In the genomic region with DNA sequence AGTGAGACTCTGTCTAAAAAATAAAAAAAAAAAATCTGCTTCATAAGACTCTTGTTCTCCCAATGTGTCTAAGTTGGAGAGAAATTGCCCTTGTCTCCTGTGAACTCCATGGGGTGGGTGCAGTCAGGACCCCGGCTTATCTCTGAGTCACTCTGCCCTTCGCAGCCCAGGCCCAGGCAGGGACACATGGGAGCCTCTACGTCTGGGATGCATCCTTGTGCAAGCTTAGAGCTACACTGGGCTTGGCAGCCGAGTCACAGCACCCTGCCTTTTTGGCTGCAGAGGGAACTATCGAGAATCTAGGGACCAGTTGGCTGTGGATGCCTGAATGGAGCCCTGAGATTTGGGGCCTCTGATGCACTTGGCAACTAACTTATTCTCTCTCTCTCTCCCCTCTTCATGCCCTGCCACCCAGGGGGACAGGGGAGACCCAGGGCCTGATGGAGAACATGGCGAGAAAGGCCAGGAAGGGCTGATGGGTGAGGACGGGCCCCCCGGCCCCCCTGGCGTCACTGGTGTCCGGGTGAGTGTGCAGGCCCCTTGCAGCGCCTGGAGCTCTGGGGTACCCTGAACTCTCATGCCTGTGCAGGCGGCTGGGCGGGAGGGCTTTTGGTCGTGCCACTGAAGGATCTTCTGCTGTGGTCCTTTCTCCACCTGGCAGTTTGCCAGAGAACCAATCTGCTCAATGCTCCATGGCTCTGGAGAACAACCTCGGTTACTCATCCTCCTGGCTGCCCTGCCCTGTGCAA, we compare ENCODE assay signal across 15 cellular contexts. TPM values are rescaled to one million over a fixed set of nuclear protein-coding genes. Genes with fewer than 3 reads are reported as not detected.
DNase-seq lines count a peak whose midpoint lies in the region; ATAC-seq and TF ChIP-seq lines count a peak whose summit lies in the region.
"Had no signal": no experiment of that assay in that cellular context is flagged by ENCODE, and none has a peak within 500 bp of the region (broad histone marks: within the 10 kb centered on the region; RNA-seq: fewer than 3 reads in every experiment).

No MANE protein-coding gene starts in this region.

- 89% methylated on average over 10 of the region's 15 CpGs; no CpG with 5 or more reads in 1 of the 2 experiments for WGBS in IMR-90 (ENCODE audit: extremely low coverage in 2 of 2, insufficient read length in 1 of 2), 2 experiments

- ATAC-seq in IMR-90 (ENCODE audit: low read depth) (no peak), HG03108 (IDR thresholded peaks at IDR 0.05; ENCODE audit: unreplicated experiment) (no peak), HG02885 (IDR thresholded peaks at IDR 0.05; ENCODE audit: poor library complexity, unreplicated experiment) (no peak)
- ATAC-seq: activated T-cell treated with anti-CD3 and anti-CD28 coated beads, Interleukin-2, amount 50 U/mL, for 4 hours had no signal

- H4K5ac ChIP-seq in IMR-90 (ENCODE audit: low read depth, low read length) = no peak overlapping the region

- no peak overlapping the region for H3K27ac ChIP-seq in IMR-90 (ENCODE audit: insufficient read depth, low read length)
- H3K27ac ChIP-seq in coronary artery = no peak overlapping the region
- H3K27ac ChIP-seq in osteoblast (ENCODE audit: low read depth, low read length) = no peak overlapping the region
- H3K27ac ChIP-seq: dorsolateral prefrontal cortex had no signal

- peak overlapping the region; percentile 49 for H2AK9ac ChIP-seq in IMR-90 (replicated peaks; ENCODE audit: low read depth, low read length, poor library complexity)

- in situ Hi-C loops in IMR-90 (cut with MboI; ENCODE audit: low sequenced_read_pairs) = no loop called here

- H3K14ac ChIP-seq in IMR-90 (replicated peaks; ENCODE audit: low read depth, low read length) = 0 out of 2 replicates have a peak overlapping the region, but pooled peaks have one; percentile 16

- no peak overlapping the region for H4K91ac ChIP-seq in IMR-90 (ENCODE audit: insufficient read depth, low read depth, low read length)

- peaks cover 7 to 27% of the 10 kb centered on the region in 2 experiments; a peak in 3 of 4 replicates for H3K79me1 ChIP-seq in IMR-90 (ENCODE audit: low read depth in 1 of 2, low read length in 2 of 2)

- BruUV-seq in IMR-90 (replicated peaks; lab: Mats Ljungman, UMichigan) = no TSS peak

- peak overlapping the region; percentile 19; the same call in 1 of the 3 replicates for H2BK15ac ChIP-seq in IMR-90 (ENCODE audit: low read depth, low read length)

- TF ChIP-seq POLR2A in IMR-90 (IDR thresholded peaks at IDR 0.05; ENCODE audit: low read depth, low read length) = no peak

- no peak overlapping the region for H3K18ac ChIP-seq in IMR-90 (ENCODE audit: low read depth, low read length)

- intact Hi-C loops in IMR-90 (cut with micrococcal nuclease) = no loop called here

- dilution Hi-C loops in IMR-90 (cut with HindIII; ENCODE audit: low sequenced_read_pairs, unreplicated experiment) = no loop called here

- H3K9me1 ChIP-seq in IMR-90 (ENCODE audit: insufficient read depth, low read length) = peaks cover 36% of the 10 kb centered on the region

- 0 out of 2 replicates have a peak overlapping the region, but pooled peaks have one; percentile 60 for H2BK120ac ChIP-seq in IMR-90 (ENCODE audit: low read depth, low read length)

- no peak for TF ChIP-seq RAD21 in IMR-90 (IDR thresholded peaks at IDR 0.05; ENCODE audit: low read length)

- H3K9ac ChIP-seq in IMR-90 (ENCODE audit: low read depth, low read length) = no peak overlapping the region

- POLR2A ChIA-PET in IMR-90 (lab: Charles Lee; ENCODE audit: unreplicated experiment) = no interaction called here

- DNase-seq in Daoy (ENCODE audit: low read depth) = peak; percentile 33
- DNase-seq in IMR-90 = peak; percentile 43
- DNase-seq in coronary artery (ENCODE audit: low spot score) = peak; percentile 69
- peak; percentile 83 for DNase-seq in osteoblast (ENCODE audit: insufficient read length, low spot score, missing footprints)
- DNase-seq in stimulated activated naive CD4-positive, alpha-beta T cell treated with Interleukin-2 at 50 U/mL for 16 hours (lab: John Stamatoyannopoulos, UW) = no peak
- DNase-seq: activated CD4-positive, alpha-beta T cell treated with anti-CD3 and anti-CD28 coated beads for 48 hours; activated T-cell treated with anti-CD3 and anti-CD28 coated beads, Interleukin-2, amount 50 U/mL, for 4 hours; anterior cingulate cortex; CD4-positive, CD25-positive, alpha-beta regulatory T cell; MM.1S; OCI-M1 had no signal

- peaks cover 4% of the 10 kb centered on the region for H4K20me1 ChIP-seq in IMR-90 (ENCODE audit: insufficient read depth, low read length)
- H4K20me1 ChIP-seq in osteoblast (ENCODE audit: insufficient read depth, low read length) = peaks cover 6% of the 10 kb centered on the region

- H2BK20ac ChIP-seq in IMR-90 (ENCODE audit: low read depth, low read length) = peak overlapping the region; percentile 52; the same call in 1 of the 2 replicates

- TF ChIP-seq CTCF in IMR-90 (conservative IDR thresholded peaks at IDR 0.05; ENCODE audit: low read depth, low read length) (no peak), coronary artery (IDR thresholded peaks at IDR 0.05) (no peak), osteoblast (IDR thresholded peaks at IDR 0.05; ENCODE audit: extremely low read depth, low read depth, low read length) (no peak)

- H3K27me3 ChIP-seq in IMR-90 (ENCODE audit: control insufficient read depth, insufficient read depth, low read length) (no peaks in the 10 kb centered on the region), osteoblast (ENCODE audit: insufficient read depth, low read length) (no peaks in the 10 kb centered on the region)
- H3K27me3 ChIP-seq: dorsolateral prefrontal cortex had no signal

- H3K36me3 ChIP-seq in IMR-90 (ENCODE audit: control insufficient read depth, insufficient read depth, low read length) (peaks cover 5% of the 10 kb centered on the region; the same call in 1 of the 2 replicates), osteoblast (ENCODE audit: insufficient read depth, low read length) (no peaks in the 10 kb centered on the region)

- no peak overlapping the region for H3K56ac ChIP-seq in IMR-90 (ENCODE audit: extremely low read depth, insufficient read depth, low read length)

- H3K4me1 ChIP-seq in IMR-90 (ENCODE audit: control insufficient read depth, insufficient read depth, low read length) (peaks cover 27% of the 10 kb centered on the region), osteoblast (ENCODE audit: insufficient read depth, low read length) (peaks cover 30% of the 10 kb centered on the region)

- H3K9me3 ChIP-seq in IMR-90 (ENCODE audit: control insufficient read depth, insufficient read depth, low read length) (no peaks in the 10 kb centered on the region), osteoblast (ENCODE audit: low read depth, low read length) (no peaks in the 10 kb centered on the region)

- H2BK5ac ChIP-seq in IMR-90 (ENCODE audit: low read depth, low read length, poor library complexity, severe bottlenecking) = no peak overlapping the region

- no peak overlapping the region for H4K8ac ChIP-seq in IMR-90 (ENCODE audit: low read depth in 2 of 2, low read length in 2 of 2)

- no peaks in the 10 kb centered on the region for H3K79me2 ChIP-seq in osteoblast (ENCODE audit: insufficient read depth, low read length)

- no peak overlapping the region for H3K4me2 ChIP-seq in IMR-90 (ENCODE audit: low read depth, low read length)
- H3K4me2 ChIP-seq in osteoblast (ENCODE audit: insufficient read depth, low read length) = no peak overlapping the region

- H2AFZ ChIP-seq in IMR-90 (replicated peaks; ENCODE audit: low read length, poor library complexity) (peak overlapping the region; percentile 24), osteoblast (ENCODE audit: low read length) (no peak overlapping the region)

- H2AK5ac ChIP-seq in IMR-90 (ENCODE audit: low read depth, low read length) = peak overlapping the region; percentile 77

- H3K23ac ChIP-seq in IMR-90 (ENCODE audit: low read depth, low read length) = no peak overlapping the region

- H3K4me3 ChIP-seq in IMR-90 (ENCODE audit: insufficient read depth, low read depth, low read length) (no peak overlapping the region), coronary artery (no peak overlapping the region), osteoblast (ENCODE audit: insufficient read depth, low read length) (no peak overlapping the region)
- H3K4me3 ChIP-seq: dorsolateral prefrontal cortex had no signal

- H3K4ac ChIP-seq in IMR-90 (ENCODE audit: low read depth, low read length) = no peak overlapping the region; the same call in 1 of the 2 replicates

- CTCF ChIA-PET in IMR-90 (lab: Yijun Ruan, JAX) = interaction anchor here (0.6 kb wide), 1 partner anchor 97 kb away, joined by 3 read pairs; no protein-coding TSS in a partner anchor

TF ChIP-seq in IMR-90, 13 proteins besides CTCF, POLR2A, EP300 and RAD21:
- peak; percentile 27; the same call in 1 of the 2 replicates for TF ChIP-seq CEBPB (IDR thresholded peaks at IDR 0.05; ENCODE audit: low read depth, low read length)
- TF ChIP-seq, protein P1, sequence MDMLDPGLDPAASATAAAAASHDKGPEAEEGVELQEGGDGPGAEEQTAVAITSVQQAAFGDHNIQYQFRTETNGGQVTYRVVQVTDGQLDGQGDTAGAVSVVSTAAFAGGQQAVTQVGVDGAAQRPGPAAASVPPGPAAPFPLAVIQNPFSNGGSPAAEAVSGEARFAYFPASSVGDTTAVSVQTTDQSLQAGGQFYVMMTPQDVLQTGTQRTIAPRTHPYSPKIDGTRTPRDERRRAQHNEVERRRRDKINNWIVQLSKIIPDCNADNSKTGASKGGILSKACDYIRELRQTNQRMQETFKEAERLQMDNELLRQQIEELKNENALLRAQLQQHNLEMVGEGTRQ (IDR thresholded peaks at IDR 0.05; ENCODE audit: low read depth, low read length) = no peak

RNA-seq across cellular contexts. Expression of a gene that starts 47.5 kb away (rescaled TPM):
- total RNA-seq in Daoy (2014; rRNA removed; shearing (Covaris generic)) = not detected in 2 replicates
- total RNA-seq in IMR-90 (2012; rRNA removed) (0.18 TPM in 1 of 2 replicates, not detected in the other), osteoblast (not detected in 2 replicates)
- polyA plus RNA-seq in IMR-90 (2012; rRNA removed) = 0.30 TPM in 1 of 2 replicates, not detected in the other
- polyA plus RNA-seq in IMR-90 (2012; cell fraction: cytosol; rRNA removed) = 0.11 and 0.26 TPM in 2 replicates
- 0.11 TPM in 1 of 2 replicates, not detected in the other for polyA plus RNA-seq in IMR-90 (2012; cell fraction: nucleus; rRNA removed; ENCODE audit: low replicate concordance)
- total RNA-seq: CD4-positive, CD25-positive, alpha-beta regulatory T cell had no signal
- polyA plus RNA-seq: CD4-positive, CD25-positive, alpha-beta regulatory T cell had no signal

RNA-seq across cellular contexts. Expression of a gene that starts 54.2 kb away (rescaled TPM):
- total RNA-seq in Daoy (2014; rRNA removed; shearing (Covaris generic)) = not detected in 2 replicates
- not detected in 2 replicates for total RNA-seq in IMR-90 (2012; rRNA removed)
- not detected in 2 replicates for polyA plus RNA-seq in IMR-90 (2012; rRNA removed)
- polyA plus RNA-seq in IMR-90 (2012; cell fraction: cytosol; rRNA removed) = not detected in 2 replicates
- polyA plus RNA-seq in IMR-90 (2012; cell fraction: nucleus; rRNA removed; ENCODE audit: low replicate concordance) = not detected in 2 replicates
- not detected in 2 replicates for total RNA-seq in osteoblast
- total RNA-seq: CD4-positive, CD25-positive, alpha-beta regulatory T cell; frontal cortex had no signal
- polyA plus RNA-seq: CD4-positive, CD25-positive, alpha-beta regulatory T cell had no signal
